ENCODE assay signal across 2 cellular contexts in genomic region chr3:190194506-190194905, GRCh38.
TF ChIP-seq lines count a peak whose summit lies in the region.

No MANE protein-coding gene starts in this region.

TF ChIP-seq in IMR-90, 13 proteins besides CTCF, POLR2A, EP300 and RAD21:
- TF ChIP-seq MAFK (IDR thresholded peaks at IDR 0.05; ENCODE audit: low read depth, low read length) (no peak), MXI1 (IDR thresholded peaks at IDR 0.05; ENCODE audit: borderline replicate concordance, low read depth, low read length) (no peak), SMC3 (IDR thresholded peaks at IDR 0.05; ENCODE audit: low read depth, low read length) (no peak), MAZ (IDR thresholded peaks at IDR 0.05; ENCODE audit: borderline replicate concordance, low read depth, low read length) (no peak), RFX5 (IDR thresholded peaks at IDR 0.05; ENCODE audit: low read depth, low read length) (no peak), BHLHE40 (IDR thresholded peaks at IDR 0.05; ENCODE audit: low read depth, low read length) (no peak), ELK1 (IDR thresholded peaks at IDR 0.05; ENCODE audit: borderline replicate concordance, low read depth, low read length) (no peak), NFE2L2 (IDR thresholded peaks at IDR 0.05; ENCODE audit: low read depth, low read length) (no peak), USF2 (IDR thresholded peaks at IDR 0.05; ENCODE audit: low read depth, low read length) (no peak), FOS (IDR thresholded peaks at IDR 0.05; ENCODE audit: low read depth, low read length) (no peak), RCOR1 (IDR thresholded peaks at IDR 0.05; ENCODE audit: insufficient replicate concordance, low read length) (no peak), CHD1 (IDR thresholded peaks at IDR 0.05; ENCODE audit: low read depth, low read length) (no peak), CEBPB (IDR thresholded peaks at IDR 0.05; ENCODE audit: low read depth, low read length) (no peak)

TF ChIP-seq in H1, 55 proteins besides CTCF, POLR2A, EP300 and RAD21:
- TF ChIP-seq MAFK (IDR thresholded peaks at IDR 0.05; ENCODE audit: low read depth, low read length) (no peak), SP1 (IDR thresholded peaks at IDR 0.05; ENCODE audit: low read depth, low read length) (no peak)
